18 cellular contexts compared by ENCODE assay signal in the genomic region with DNA sequence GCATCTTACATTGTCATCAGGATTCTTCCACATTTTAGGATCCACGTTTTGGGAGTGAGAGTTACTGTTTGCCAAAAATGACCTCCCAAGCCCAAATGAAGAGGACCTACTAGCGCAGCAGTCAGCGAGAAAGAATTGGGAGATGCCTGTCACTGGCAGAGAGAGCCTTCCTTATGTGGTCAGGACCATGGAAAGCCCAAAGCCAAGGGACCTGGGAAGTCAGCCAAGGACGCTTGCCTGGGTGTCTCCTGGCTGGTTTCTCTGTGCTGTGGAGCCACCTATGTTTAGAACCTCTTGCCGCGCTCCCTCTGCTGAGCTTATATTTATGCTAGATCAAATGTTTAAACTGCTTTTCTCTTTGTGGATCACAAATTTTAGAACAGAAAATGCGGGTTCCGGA. TPM values are rescaled to one million over a fixed set of nuclear protein-coding genes. Genes with fewer than 3 reads are reported as not detected.
DNase-seq lines count a peak whose midpoint lies in the region; ATAC-seq and TF ChIP-seq lines count a peak whose summit lies in the region.
"Had no signal": no experiment of that assay in that cellular context is flagged by ENCODE, and none has a peak within 500 bp of the region (broad histone marks: within the 10 kb centered on the region; RNA-seq: fewer than 3 reads in every experiment).

No MANE protein-coding gene starts in this region.

- H3K4me3 ChIP-seq in H7 (ENCODE audit: insufficient read depth, low read depth, low read length), result no peak overlapping the region
- H3K4me3 ChIP-seq in mesendoderm (ENCODE audit: low read length), result no peak overlapping the region
- H3K4me3 ChIP-seq: GM12878 had no signal

- H3K18ac ChIP-seq in mesendoderm (ENCODE audit: low read length), result no peak overlapping the region

- no peak overlapping the region for H2BK120ac ChIP-seq in mesendoderm (ENCODE audit: low read depth, low read length)

- no peak overlapping the region for H3K4me3 Mint-ChIP-seq in mesothelial cell of epicardium
- H3K4me3 Mint-ChIP-seq: dendritic cell treated with granulocyte-macrophage colony-stimulating factor and Interleukin-4, amounts not matched to agents 40 ng/mL and 50 ng/mL, for 4 days; naive B cell; stimulated activated effector memory CD8-positive, alpha-beta T cell treated with anti-CD3 and anti-CD28 coated beads, Interleukin-12 subunit alpha, Interleukin-12 subunit beta, amount 100 ng/mL, for 72 hours had no signal

- WGBS in mesendoderm (ENCODE audit: extremely low coverage, insufficient coverage, low lambda C conversion rate), result no CpG with 5 or more reads among the region's 8 CpGs

- peak; percentile 36 for DNase-seq in H7
- DNase-seq in glomerular visceral epithelial cell (ENCODE audit: extremely low spot score), result peak; percentile 38
- DNase-seq in mesendoderm, result peak; percentile 62
- DNase-seq in mesothelial cell of epicardium (ENCODE audit: low spot score in 2 of 2, unreplicated experiment in 2 of 2), result no peak
- no peak for DNase-seq in AG08396 (ENCODE audit: low spot score)
- DNase-seq in HK-2 (ENCODE audit: unreplicated experiment), result no peak
- DNase-seq: activated CD4-positive, alpha-beta T cell treated with anti-CD3 and anti-CD28 coated beads for 1 hour; BE2C; KBM-7; naive B cell; NCI-H2029 treated with DMSO at 0.1 percent for 48 hours; retina; stimulated activated CD4-positive, alpha-beta T cell treated with anti-CD3 and anti-CD28 coated beads, Interleukin-4, amount 100 ng/mL, for 24 hours had no signal

- no peak overlapping the region for H3K27ac ChIP-seq in mesendoderm (ENCODE audit: low read depth, low read length)

- H3K79me2 ChIP-seq in mesendoderm (ENCODE audit: control insufficient read depth, insufficient read depth, low read length), result no peaks in the 10 kb centered on the region

- H4K5ac ChIP-seq in mesendoderm (ENCODE audit: low read length), result no peak overlapping the region

- no peak overlapping the region for H2BK5ac ChIP-seq in mesendoderm (ENCODE audit: low read length)

- no peak overlapping the region for H3K23ac ChIP-seq in mesendoderm (ENCODE audit: low read length)

- H3K9me3 Mint-ChIP-seq in mesothelial cell of epicardium, result peaks cover 2% of the 10 kb centered on the region
- H3K9me3 Mint-ChIP-seq: dendritic cell treated with granulocyte-macrophage colony-stimulating factor and Interleukin-4, amounts not matched to agents 40 ng/mL and 50 ng/mL, for 4 days; stimulated activated effector memory CD8-positive, alpha-beta T cell treated with anti-CD3 and anti-CD28 coated beads, Interleukin-12 subunit alpha, Interleukin-12 subunit beta, amount 100 ng/mL, for 72 hours had no signal

- no peak overlapping the region for H3K56ac ChIP-seq in mesendoderm (ENCODE audit: low read length)

- H3K79me1 ChIP-seq in mesendoderm (ENCODE audit: low read length), result no peaks in the 10 kb centered on the region

- no peaks in the 10 kb centered on the region for H3K27me3 ChIP-seq in H7 (ENCODE audit: control insufficient read depth, insufficient read depth, low read length)
- H3K27me3 ChIP-seq in mesendoderm (ENCODE audit: insufficient read depth, low read length, poor library complexity), result no peaks in the 10 kb centered on the region
- H3K27me3 ChIP-seq: BE2C had no signal

- H3K36me3 Mint-ChIP-seq in mesothelial cell of epicardium, result peaks cover 4% of the 10 kb centered on the region
- H3K36me3 Mint-ChIP-seq: naive B cell; stimulated activated effector memory CD8-positive, alpha-beta T cell treated with anti-CD3 and anti-CD28 coated beads, Interleukin-12 subunit alpha, Interleukin-12 subunit beta, amount 100 ng/mL, for 72 hours had no signal

- H2BK15ac ChIP-seq in mesendoderm (replicated peaks; ENCODE audit: low read depth), result no peak overlapping the region

- no peak overlapping the region for H3K4me2 ChIP-seq in mesendoderm (ENCODE audit: low read length)

- H3K4ac ChIP-seq in mesendoderm (ENCODE audit: low read depth, low read length), result no peak overlapping the region

- no peak overlapping the region for H3K9ac ChIP-seq in mesendoderm (ENCODE audit: low read length)

- H4K8ac ChIP-seq in mesendoderm (ENCODE audit: low read depth, low read length), result no peak overlapping the region

- peaks cover 4% of the 10 kb centered on the region for H3K4me1 ChIP-seq in mesendoderm (ENCODE audit: control insufficient read depth, low read depth, low read length)
- H3K4me1 ChIP-seq: BE2C had no signal

- H3K36me3 ChIP-seq in H7 (replicated peaks; ENCODE audit: control insufficient read depth, insufficient read depth, low read length) (no peaks in the 10 kb centered on the region), mesendoderm (ENCODE audit: control insufficient read depth, insufficient read depth, low read length) (no peaks in the 10 kb centered on the region)
- H3K36me3 ChIP-seq: BE2C had no signal

- H3K4me1 Mint-ChIP-seq in mesothelial cell of epicardium, result peaks cover 11% of the 10 kb centered on the region
- H3K4me1 Mint-ChIP-seq: naive B cell; stimulated activated effector memory CD8-positive, alpha-beta T cell treated with anti-CD3 and anti-CD28 coated beads, Interleukin-12 subunit alpha, Interleukin-12 subunit beta, amount 100 ng/mL, for 72 hours had no signal

- no peak overlapping the region for H3K27ac Mint-ChIP-seq in mesothelial cell of epicardium
- H3K27ac Mint-ChIP-seq: dendritic cell treated with granulocyte-macrophage colony-stimulating factor and Interleukin-4, amounts not matched to agents 40 ng/mL and 50 ng/mL, for 4 days; naive B cell; stimulated activated effector memory CD8-positive, alpha-beta T cell treated with anti-CD3 and anti-CD28 coated beads, Interleukin-12 subunit alpha, Interleukin-12 subunit beta, amount 100 ng/mL, for 72 hours had no signal

- H2AK5ac ChIP-seq in mesendoderm (ENCODE audit: low read length), result no peak overlapping the region

- 0 out of 3 replicates have a peak, but pooled peaks have one; percentile 19 for ATAC-seq in SK-N-SH treated with all-trans-retinoic acid at 6 μM for 48 hours
- ATAC-seq in GM19324 (IDR thresholded peaks at IDR 0.05; ENCODE audit: low FRiP score, unreplicated experiment), result no peak
- ATAC-seq: GM12878; stimulated activated effector memory CD8-positive, alpha-beta T cell treated with anti-CD3 and anti-CD28 coated beads, Interleukin-12 subunit alpha, Interleukin-12 subunit beta, amount 100 ng/mL, for 72 hours had no signal

- no peak for TF ChIP-seq CTCF in mesothelial cell of epicardium (IDR thresholded peaks at IDR 0.05; ENCODE audit: unreplicated experiment)

- no peaks in the 10 kb centered on the region for H3K27me3 Mint-ChIP-seq in mesothelial cell of epicardium (ENCODE audit: low read depth)
- H3K27me3 Mint-ChIP-seq: dendritic cell treated with granulocyte-macrophage colony-stimulating factor and Interleukin-4, amounts not matched to agents 40 ng/mL and 50 ng/mL, for 4 days; naive B cell had no signal

TF ChIP-seq in SK-N-SH treated with all-trans-retinoic acid at 6 μM for 48 hours, 23 proteins besides CTCF, POLR2A, EP300 and RAD21:
- TF ChIP-seq BACH2 (CRISPR knock-in tag; IDR thresholded peaks at IDR 0.05; ENCODE audit: borderline replicate concordance), result no peak
- no peak for TF ChIP-seq CSDC2 (CRISPR knock-in tag; IDR thresholded peaks at IDR 0.05)
TF ChIP-seq in SK-N-SH treated with all-trans-retinoic acid at 6 μM for 48 hours: peak in this region for 0.

RNA-seq across cellular contexts. Expression of a gene that starts 24.9 kb away (rescaled TPM):
- 5.8 and 8.5 TPM in 2 replicates for total RNA-seq in H7 (2014; rRNA removed; shearing (Covaris generic))
- polyA plus RNA-seq in mesendoderm (2013, experiment 1 of 2), result 0.72 TPM
- 0.69 TPM for polyA plus RNA-seq in mesendoderm (2013, experiment 2 of 2)
- 1.1 to 1.2 TPM (median 1.2 TPM) in 3 replicates for total RNA-seq in mesothelial cell of epicardium

Comparison
In these comparisons a context has a peak if more than half of its experiments do, and no peak if none do; other contexts are left out.
1. DNase-seq: peak in H7 (single experiment), glomerular visceral epithelial cell (single experiment) and mesendoderm (single experiment); none in mesothelial cell of epicardium (0 of 2), AG08396 (single experiment) and HK-2 (single experiment).